ENCODE assay signal across 7 cellular contexts in the genomic region with DNA sequence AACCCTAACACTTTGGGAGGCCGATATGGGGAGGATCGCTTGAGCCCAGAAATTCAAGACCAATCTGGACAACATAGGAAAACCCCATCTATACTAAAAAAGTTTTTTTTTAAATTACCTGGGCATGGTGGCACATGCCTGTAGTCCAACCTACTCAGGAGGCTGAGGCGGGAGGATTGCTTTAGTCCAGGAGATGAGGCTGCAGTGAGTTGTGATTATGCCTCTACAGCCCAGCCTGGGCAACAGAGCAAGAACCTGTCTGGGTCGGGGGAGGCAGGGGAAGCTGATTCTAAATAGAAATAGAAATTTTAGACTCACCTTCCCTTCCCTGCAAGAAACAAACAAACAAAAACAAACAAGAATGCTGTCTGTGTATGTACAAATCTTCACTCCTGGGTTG. TPM values are rescaled to one million over a fixed set of nuclear protein-coding genes. Genes with fewer than 3 reads are reported as not detected.
"Had no signal": no experiment of that assay in that cellular context is flagged by ENCODE, and none has a peak within 500 bp of the region (broad histone marks: within the 10 kb centered on the region; RNA-seq: fewer than 3 reads in every experiment).

No MANE protein-coding gene starts in this region.

- ATAC-seq: HepG2 had no signal

- DNase-seq: IMR-90, KBM-7, KG1 had no signal

- FAIRE-seq: HepG2, HTR-8/SVneo had no signal

- H3K27ac ChIP-seq: HL-60 had no signal

RNA-seq across cellular contexts. Expression of gene PRODH, which starts 52.9 kb away (rescaled TPM):
- total RNA-seq: IMR-90 had no signal
- polyA plus RNA-seq: IgD-negative memory B cell had no signal
